ENCODE assay signal across 9 cellular contexts in genomic region chr18:61502472-61502871, GRCh38.
DNase-seq lines count a peak whose midpoint lies in the region; ATAC-seq, FAIRE-seq and TF ChIP-seq lines count a peak whose summit lies in the region.
"Had no signal": no experiment of that assay in that cellular context is flagged by ENCODE, and none has a peak within 500 bp of the region (broad histone marks: within the 10 kb centered on the region; RNA-seq: fewer than 3 reads in every experiment).

No MANE protein-coding gene starts in this region.

- TF ChIP-seq POLR2A in Peyer's patch (IDR thresholded peaks at IDR 0.05): no peak

- no peak overlapping the region for H3K9ac ChIP-seq in mesendoderm (ENCODE audit: low read length)

- WGBS in mesendoderm (ENCODE audit: extremely low coverage, insufficient coverage, low lambda C conversion rate): no CpG with 5 or more reads among the region's 1 CpG

- H3K4me1 ChIP-seq in Peyer's patch (no peaks in the 10 kb centered on the region), mesendoderm (ENCODE audit: control insufficient read depth, low read depth, low read length) (no peaks in the 10 kb centered on the region)

- no peak overlapping the region for H3K23ac ChIP-seq in mesendoderm (ENCODE audit: low read length)

- no peak overlapping the region for H3K4me2 ChIP-seq in mesendoderm (ENCODE audit: low read length)

- no peak overlapping the region for H2BK15ac ChIP-seq in mesendoderm (replicated peaks; ENCODE audit: low read depth)

- TF ChIP-seq RAD21 in Ishikawa (IDR thresholded peaks at IDR 0.05; ENCODE audit: low read depth): peak; percentile 72

- H2AK5ac ChIP-seq in mesendoderm (ENCODE audit: low read length): no peak overlapping the region

- H4K8ac ChIP-seq in mesendoderm (ENCODE audit: low read depth, low read length): no peak overlapping the region

- no peaks in the 10 kb centered on the region for H3K79me2 ChIP-seq in mesendoderm (ENCODE audit: control insufficient read depth, insufficient read depth, low read length)

- H3K27ac ChIP-seq in Peyer's patch (no peak overlapping the region), mesendoderm (ENCODE audit: low read depth, low read length) (no peak overlapping the region)
- H3K27ac ChIP-seq: neutrophil had no signal

- no peak overlapping the region for H2BK5ac ChIP-seq in mesendoderm (ENCODE audit: low read length)

- peak; percentile 88 for FAIRE-seq in endometrium (lab: Jason Lieb, UNC)

- no peaks in the 10 kb centered on the region for H3K79me1 ChIP-seq in mesendoderm (ENCODE audit: low read length)

- no peak overlapping the region for H3K18ac ChIP-seq in mesendoderm (ENCODE audit: low read length)

- H3K27me3 ChIP-seq in Peyer's patch: no peaks in the 10 kb centered on the region
- H3K27me3 ChIP-seq in mesendoderm (ENCODE audit: insufficient read depth, low read length, poor library complexity): no peaks in the 10 kb centered on the region

- TF ChIP-seq EP300 in Ishikawa (IDR thresholded peaks at IDR 0.05; ENCODE audit: borderline replicate concordance): no peak

- H3K36me3 ChIP-seq in Peyer's patch (no peaks in the 10 kb centered on the region), mesendoderm (ENCODE audit: control insufficient read depth, insufficient read depth, low read length) (no peaks in the 10 kb centered on the region)
- H3K36me3 ChIP-seq: neutrophil had no signal

- peak in 4 of 6 experiments; percentile 35 to 83 (median 82) for TF ChIP-seq CTCF in Peyer's patch (IDR thresholded peaks at IDR 0.05)

- ATAC-seq in GM18498 (IDR thresholded peaks at IDR 0.05; ENCODE audit: unreplicated experiment): peak; percentile 77
- ATAC-seq in GM18909 (IDR thresholded peaks at IDR 0.05; ENCODE audit: poor library complexity, unreplicated experiment): no peak

- H3K56ac ChIP-seq in mesendoderm (ENCODE audit: low read length): no peak overlapping the region

- H3K4me3 ChIP-seq in Peyer's patch (no peak overlapping the region), mesendoderm (ENCODE audit: low read length) (no peak overlapping the region)

- no peak overlapping the region for H3K4ac ChIP-seq in mesendoderm (ENCODE audit: low read depth, low read length)

- no peak overlapping the region for H2BK120ac ChIP-seq in mesendoderm (ENCODE audit: low read depth, low read length)

- H3K9me3 ChIP-seq in Peyer's patch: no peaks in the 10 kb centered on the region
- H3K9me3 ChIP-seq: neutrophil had no signal

- DNase-seq in AG08396 (ENCODE audit: low spot score) (peak; percentile 66), Peyer's patch (peak in 1 of 3 donors; percentile 50), mesendoderm (peak; percentile 63), NCI-H226 (no peak)

- H4K5ac ChIP-seq in mesendoderm (ENCODE audit: low read length): no peak overlapping the region

TF ChIP-seq in Ishikawa, 13 proteins besides CTCF, POLR2A, EP300 and RAD21:
- TF ChIP-seq CREB1 (IDR thresholded peaks at IDR 0.05; ENCODE audit: low read depth) (no peak), USF1 (IDR thresholded peaks at IDR 0.05) (no peak), REST (IDR thresholded peaks at IDR 0.05; ENCODE audit: low read depth) (no peak), ZBTB7A (IDR thresholded peaks at IDR 0.05; ENCODE audit: low read depth) (no peak), EGR1 (IDR thresholded peaks at IDR 0.05) (no peak), MAX (IDR thresholded peaks at IDR 0.05) (no peak), TEAD4 (IDR thresholded peaks at IDR 0.05) (no peak), FOXM1 (IDR thresholded peaks at IDR 0.05; ENCODE audit: borderline replicate concordance, low read depth) (no peak), TAF1 (IDR thresholded peaks at IDR 0.05; ENCODE audit: low read depth) (no peak), TCF12 (IDR thresholded peaks at IDR 0.05; ENCODE audit: low read depth) (no peak), YY1 (IDR thresholded peaks at IDR 0.05; ENCODE audit: low read depth) (no peak), NFIC (IDR thresholded peaks at IDR 0.05) (no peak), CEBPB (IDR thresholded peaks at IDR 0.05) (no peak)
